ENCODE assay signal across 20 cellular contexts in genomic region chr6:157753291-157753690, GRCh38.
DNase-seq lines count a peak whose midpoint lies in the region; ATAC-seq lines count a peak whose summit lies in the region.
"Had no signal": no experiment of that assay in that cellular context is flagged by ENCODE, and none has a peak within 500 bp of the region (broad histone marks: within the 10 kb centered on the region; RNA-seq: fewer than 3 reads in every experiment).

No MANE protein-coding gene starts in this region.

- peaks cover 5% of the 10 kb centered on the region for H3K9me3 Mint-ChIP-seq in activated naive CD8-positive, alpha-beta T cell (ENCODE audit: low read depth)
- H3K9me3 Mint-ChIP-seq in activated naive CD8-positive, alpha-beta T cell treated with anti-CD3 and anti-CD28 coated beads, Interleukin-2, amount 50 U/mL, for 24 hours: peaks cover 33% of the 10 kb centered on the region

- H3K4me1 Mint-ChIP-seq in activated naive CD8-positive, alpha-beta T cell (ENCODE audit: low read depth): peaks cover 96% of the 10 kb centered on the region
- H3K4me1 Mint-ChIP-seq in activated naive CD8-positive, alpha-beta T cell treated with anti-CD3 and anti-CD28 coated beads, Interleukin-2, amount 50 U/mL, for 24 hours: peaks cover 100% of the 10 kb centered on the region
- peaks cover 14% of the 10 kb centered on the region for H3K4me1 Mint-ChIP-seq in T-helper 17 cell

- ATAC-seq in activated naive CD8-positive, alpha-beta T cell treated with anti-CD3 and anti-CD28 coated beads, Interleukin-2, amount 50 U/mL, for 24 hours: no peak
- ATAC-seq in T-helper 17 cell (no peak), GM19397 (IDR thresholded peaks at IDR 0.05; ENCODE audit: unreplicated experiment) (no peak)
- ATAC-seq: CD8-positive, alpha-beta T cell; left lobe of liver; mucosa of descending colon had no signal

- no peaks in the 10 kb centered on the region for H3K27me3 Mint-ChIP-seq in activated naive CD8-positive, alpha-beta T cell
- H3K27me3 Mint-ChIP-seq in activated naive CD8-positive, alpha-beta T cell treated with anti-CD3 and anti-CD28 coated beads, Interleukin-2, amount 50 U/mL, for 24 hours: no peaks in the 10 kb centered on the region
- peaks cover 20% of the 10 kb centered on the region for H3K27me3 Mint-ChIP-seq in T-helper 17 cell

- H3K36me3 Mint-ChIP-seq in activated naive CD8-positive, alpha-beta T cell: peaks cover 9% of the 10 kb centered on the region
- peaks cover 3% of the 10 kb centered on the region for H3K36me3 Mint-ChIP-seq in activated naive CD8-positive, alpha-beta T cell treated with anti-CD3 and anti-CD28 coated beads, Interleukin-2, amount 50 U/mL, for 24 hours (ENCODE audit: low read depth)
- no peaks in the 10 kb centered on the region for H3K36me3 Mint-ChIP-seq in T-helper 17 cell (ENCODE audit: low read depth)
- H3K36me3 Mint-ChIP-seq: CD8-positive, alpha-beta T cell had no signal

- H3K27ac Mint-ChIP-seq in activated naive CD8-positive, alpha-beta T cell: peak overlapping the region; percentile 97
- H3K27ac Mint-ChIP-seq in activated naive CD8-positive, alpha-beta T cell treated with anti-CD3 and anti-CD28 coated beads, Interleukin-2, amount 50 U/mL, for 24 hours: no peak overlapping the region
- H3K27ac Mint-ChIP-seq in T-helper 17 cell: peak overlapping the region; percentile 9

- no peaks in the 10 kb centered on the region for H3K9me3 ChIP-seq in T-helper 17 cell (ENCODE audit: control insufficient read depth, low read length, poor library complexity, severe bottlenecking)
- H3K9me3 ChIP-seq: mucosa of descending colon, uterus had no signal

- no peak overlapping the region for H3K4me3 Mint-ChIP-seq in activated naive CD8-positive, alpha-beta T cell
- H3K4me3 Mint-ChIP-seq in activated naive CD8-positive, alpha-beta T cell treated with anti-CD3 and anti-CD28 coated beads, Interleukin-2, amount 50 U/mL, for 24 hours: no peak overlapping the region
- H3K4me3 Mint-ChIP-seq in T-helper 17 cell: no peak overlapping the region
- H3K4me3 Mint-ChIP-seq: CD8-positive, alpha-beta T cell had no signal

- DNase-seq in activated naive CD8-positive, alpha-beta T cell treated with anti-CD3 and anti-CD28 coated beads, Interleukin-2, amount 50 U/mL, for 24 hours: no peak
- DNase-seq in T-helper 17 cell (no peak), fibroblast of peridontal ligament (ENCODE audit: extremely low read depth) (peak; percentile 72), midbrain (lab: John Stamatoyannopoulos, UW) (no peak), HCEC 1CT (no peak), NOMO-1 treated with DMSO at 0.1 percent for 48 hours (lab: John Stamatoyannopoulos, UW; ENCODE audit: unreplicated experiment) (no peak)
- DNase-seq: activated CD4-positive, alpha-beta T cell treated with anti-CD3 and anti-CD28 coated beads, Interleukin-2, amount 50 U/mL, for 1 hour; activated T-cell treated with anti-CD3 and anti-CD28 coated beads, Interleukin-2, amount 50 U/mL, for 1 hour; CD8-positive, alpha-beta T cell; dermis blood vessel endothelial cell; Kasumi-1; mucosa of descending colon; NCI-H1105 treated with DMSO at 0.1 percent for 48 hours; NCI-H2081 treated with DMSO at 0.1 percent for 48 hours; retina; Right ventricle myocardium superior; uterus had no signal
